ENCODE assay signal across 1 cellular context in genomic region chrX:149002320-149002719, GRCh38.
TF ChIP-seq lines count a peak whose summit lies in the region.

No MANE protein-coding gene starts in this region.

TF ChIP-seq in H1, 55 proteins besides CTCF, POLR2A, EP300 and RAD21:
- TF ChIP-seq JUND (IDR thresholded peaks at IDR 0.05; ENCODE audit: low read length) (no peak), TCF12 (IDR thresholded peaks at IDR 0.05; ENCODE audit: low read depth, low read length) (no peak), TAF7 (optimal IDR thresholded peaks at IDR 0.05; ENCODE audit: borderline replicate concordance, low read depth, low read length) (no peak), NANOG (IDR thresholded peaks at IDR 0.05; ENCODE audit: insufficient read depth, low read depth, low read length, poor library complexity, severe bottlenecking) (no peak), SP4 (IDR thresholded peaks at IDR 0.05; ENCODE audit: low read length) (no peak), EZH2 (IDR thresholded peaks at IDR 0.05; ENCODE audit: low read depth, low read length, severe bottlenecking) (no peak), E2F6 (IDR thresholded peaks at IDR 0.05) (no peak), KDM1A (IDR thresholded peaks at IDR 0.05; ENCODE audit: borderline replicate concordance, low read length) (no peak), USF2 (IDR thresholded peaks at IDR 0.05; ENCODE audit: low read length) (no peak), SIX5 (IDR thresholded peaks at IDR 0.05; ENCODE audit: low read depth, low read length) (no peak), POLR2AphosphoS5 (IDR thresholded peaks at IDR 0.05; ENCODE audit: low read depth, low read length) (no peak), EGR1 (IDR thresholded peaks at IDR 0.05; ENCODE audit: borderline replicate concordance, low read depth, low read length) (no peak), MAFK (IDR thresholded peaks at IDR 0.05; ENCODE audit: low read depth, low read length) (no peak), TEAD4 (IDR thresholded peaks at IDR 0.05; ENCODE audit: low read depth, low read length) (no peak), BRCA1 (IDR thresholded peaks at IDR 0.05; ENCODE audit: low read depth, low read length) (no peak)
TF ChIP-seq in H1: peak in this region for 0.
